8 cellular contexts compared by ENCODE assay signal in the genomic region with DNA sequence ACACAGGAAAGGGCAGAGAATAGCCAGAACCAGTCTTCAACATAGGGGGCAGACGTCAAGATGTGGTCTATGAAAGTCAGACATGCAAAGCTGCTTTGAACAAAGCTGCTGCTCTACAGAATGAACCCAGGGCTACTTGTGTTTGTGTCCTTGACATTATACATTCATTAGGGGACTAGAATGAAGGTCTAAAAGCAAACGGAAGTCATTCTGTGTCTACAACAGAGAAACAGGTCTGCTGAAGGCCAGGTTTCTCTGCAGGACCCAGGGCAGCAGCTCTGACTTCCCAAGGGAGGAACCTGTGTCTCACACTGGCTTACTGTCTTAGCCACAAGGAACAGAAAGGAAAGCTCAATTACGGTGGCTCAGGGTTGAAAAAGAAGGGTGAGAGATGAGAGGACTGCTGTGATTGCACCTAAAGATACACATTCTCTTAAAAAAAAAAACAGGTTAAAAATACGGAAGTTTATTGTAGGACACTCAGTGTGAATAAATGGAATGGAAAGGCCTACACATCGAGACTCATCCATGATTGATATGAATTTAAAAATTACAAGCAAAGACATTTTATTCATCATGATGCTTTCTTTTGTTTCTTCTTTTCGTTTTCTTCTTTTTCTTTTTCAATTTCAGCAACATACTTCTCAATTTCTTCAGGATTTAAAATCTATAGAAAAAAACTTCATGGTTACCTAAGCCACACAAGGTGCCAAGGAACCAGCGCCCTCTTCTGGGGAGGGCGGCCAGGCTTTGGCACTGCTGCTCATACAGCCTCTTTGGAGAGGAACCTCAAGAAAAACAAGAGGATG. TPM values are rescaled to one million over a fixed set of nuclear protein-coding genes. Genes with fewer than 3 reads are reported as not detected.
DNase-seq lines count a peak whose midpoint lies in the region; ATAC-seq and TF ChIP-seq lines count a peak whose summit lies in the region.

No MANE protein-coding gene starts in this region.

- H3K27ac Mint-ChIP-seq in CD4-positive, alpha-beta T cell, result peak overlapping the region; percentile 77
- H3K27ac Mint-ChIP-seq in nephron progenitor cell, result peak overlapping the region; percentile 92

- no peak overlapping the region for H3K4me3 ChIP-seq in OCI-LY1 (ENCODE audit: low read depth, low read length, poor library complexity, severe bottlenecking)
- no peak overlapping the region for H3K4me3 ChIP-seq in epithelial cell of esophagus (ENCODE audit: low read length)

- peaks cover 56% of the 10 kb centered on the region for H3K4me1 Mint-ChIP-seq in CD4-positive, alpha-beta T cell (ENCODE audit: low read depth)
- peaks cover 14% of the 10 kb centered on the region for H3K4me1 Mint-ChIP-seq in nephron progenitor cell

- peaks cover 98% of the 10 kb centered on the region for H3K36me3 ChIP-seq in OCI-LY1 (ENCODE audit: insufficient read depth, low read length)

- no peaks in the 10 kb centered on the region for H3K27me3 Mint-ChIP-seq in CD4-positive, alpha-beta T cell
- H3K27me3 Mint-ChIP-seq in nephron progenitor cell (ENCODE audit: low read depth, poor library complexity), result peaks cover 3% of the 10 kb centered on the region

- no peak overlapping the region for H3K4me2 ChIP-seq in OCI-LY1 (ENCODE audit: low read length)

- POLR2A ChIA-PET in CD4-positive, alpha-beta T cell (lab: Charles Lee), result interaction anchor here (1.3 to 4.9 kb wide), 4 partner anchors 14 to 126 kb away, joined by 4 to 40 read pairs (median 16); a partner anchor contains a TSS
- POLR2A ChIA-PET in HEK293T (lab: Yijun Ruan, JAX), result interaction anchor here (0.7 to 2.8 kb wide), 6 partner anchors 10 to 70 kb away, joined by 3 to 9 read pairs (median 5); no protein-coding TSS in a partner anchor

- no peaks in the 10 kb centered on the region for H3K9me3 ChIP-seq in CD4-positive, alpha-beta T cell (ENCODE audit: control insufficient read depth, low read length)
- no peaks in the 10 kb centered on the region for H3K9me3 ChIP-seq in OCI-LY1 (ENCODE audit: low read length)

- H2AFZ ChIP-seq in OCI-LY1 (ENCODE audit: low read length), result no peak overlapping the region

- no peaks in the 10 kb centered on the region for H3K9me2 ChIP-seq in OCI-LY1 (ENCODE audit: low read depth, low read length)

- H3K79me2 ChIP-seq in OCI-LY1 (ENCODE audit: insufficient read depth, low read length), result peaks cover 17% of the 10 kb centered on the region

- H3F3A ChIP-seq in OCI-LY1 (ENCODE audit: insufficient read depth, low read length), result peaks cover 6% of the 10 kb centered on the region; the same call in 1 of the 2 replicates

- H3K27ac ChIP-seq in CD4-positive, alpha-beta T cell (ENCODE audit: low read depth, low read length), result no peak overlapping the region
- no peak overlapping the region for H3K27ac ChIP-seq in OCI-LY1 (ENCODE audit: low read depth, low read length, poor library complexity, severe bottlenecking)

- H3K27me3 ChIP-seq in CD4-positive, alpha-beta T cell (ENCODE audit: control insufficient read depth, insufficient read depth, low read length), result no peaks in the 10 kb centered on the region
- no peaks in the 10 kb centered on the region for H3K27me3 ChIP-seq in OCI-LY1 (ENCODE audit: insufficient read depth, low read length)

- CTCF ChIA-PET in CD4-positive, alpha-beta T cell (lab: Charles Lee), result interaction anchor here (0.6 to 2.7 kb wide), 6 partner anchors 11 to 125 kb away, joined by 3 to 18 read pairs (median 4); a partner anchor contains a TSS
- CTCF ChIA-PET in HEK293T (lab: Yijun Ruan, JAX), result interaction anchor here (0.6 to 1.7 kb wide), 11 partner anchors 9 to 246 kb away, joined by 3 to 9 read pairs (median 3); no protein-coding TSS in a partner anchor

- peak overlapping the region; percentile 66 for H3K4me3 Mint-ChIP-seq in CD4-positive, alpha-beta T cell
- no peak overlapping the region for H3K4me3 Mint-ChIP-seq in nephron progenitor cell

- H3K36me3 Mint-ChIP-seq in CD4-positive, alpha-beta T cell (ENCODE audit: low read depth), result peaks cover 95% of the 10 kb centered on the region
- peaks cover 58% of the 10 kb centered on the region for H3K36me3 Mint-ChIP-seq in nephron progenitor cell (ENCODE audit: low read depth)

- intact Hi-C loops in CD4-positive, alpha-beta T cell (cut with DNase I, micrococcal nuclease), result loop anchor here (1.0 to 5.0 kb wide), 5 partner anchors 14 to 126 kb away; a partner anchor contains a TSS

- H4K20me1 ChIP-seq in OCI-LY1 (ENCODE audit: insufficient read depth, low read length), result no peaks in the 10 kb centered on the region

- H3K4me1 ChIP-seq in OCI-LY1 (ENCODE audit: insufficient read depth, low read length, severe bottlenecking), result peaks cover 9% of the 10 kb centered on the region

- no peaks in the 10 kb centered on the region for H3K9me3 Mint-ChIP-seq in CD4-positive, alpha-beta T cell
- no peaks in the 10 kb centered on the region for H3K9me3 Mint-ChIP-seq in nephron progenitor cell

- DNase-seq in CD4-positive, alpha-beta T cell, result peak; percentile 63 to 79 (median 70)
- DNase-seq in HEK293T (ENCODE audit: extremely low spot score) (peak; percentile 58), activated T-cell treated with anti-CD3 and anti-CD28 coated beads for 4 hours (peak; percentile 52), epithelial cell of esophagus (ENCODE audit: low read depth) (peak; percentile 79), nephron progenitor cell (peak; percentile 67)

- peak; percentile 76 for TF ChIP-seq CTCF in CD4-positive, alpha-beta T cell (IDR thresholded peaks at IDR 0.05)
- peak; percentile 96 for TF ChIP-seq CTCF in OCI-LY1 (IDR thresholded peaks at IDR 0.05; ENCODE audit: low read length)
- peak; percentile 96 for TF ChIP-seq CTCF in epithelial cell of esophagus (IDR thresholded peaks at IDR 0.05; ENCODE audit: insufficient read depth, low read depth, low read length, missing control alignments)
- peak; percentile 76 for TF ChIP-seq CTCF in nephron progenitor cell (IDR thresholded peaks at IDR 0.05)

- peak; percentile 70 for ATAC-seq in CD4-positive, alpha-beta T cell (ENCODE audit: poor library complexity)
- ATAC-seq in HG02885 (IDR thresholded peaks at IDR 0.05; ENCODE audit: poor library complexity, unreplicated experiment) (no peak), GM19324 (IDR thresholded peaks at IDR 0.05; ENCODE audit: low FRiP score, unreplicated experiment) (no peak)

- no peak overlapping the region for H3K9ac ChIP-seq in OCI-LY1 (ENCODE audit: low read length)

TF ChIP-seq in HEK293T, 16 proteins besides CTCF, POLR2A, EP300 and RAD21:
- TF ChIP-seq SP1 (IDR thresholded peaks at IDR 0.05) (no peak), LEF1 (IDR thresholded peaks at IDR 0.05; ENCODE audit: borderline replicate concordance) (no peak), FOXA1 (IDR thresholded peaks at IDR 0.05) (no peak), ARNT (IDR thresholded peaks at IDR 0.05) (no peak), ZNF384 (IDR thresholded peaks at IDR 0.05) (0 out of 2 replicates have a peak, but pooled peaks have one; percentile 36), SUZ12 (IDR thresholded peaks at IDR 0.05) (no peak), ELF4 (IDR thresholded peaks at IDR 0.05) (no peak)

RNA-seq across cellular contexts. Expression of a gene that starts 6.7 kb away (rescaled TPM):
- total RNA-seq in CD4-positive, alpha-beta T cell, result 100 to 1,000 TPM; 150 to 158 TPM

RNA-seq across cellular contexts. Expression of a gene that starts 7.1 kb away (rescaled TPM):
- 10 to 100 TPM; 12.8 to 13.4 TPM for total RNA-seq in CD4-positive, alpha-beta T cell

RNA-seq across cellular contexts. Expression of a gene that starts 14.2 kb away (rescaled TPM):
- 10 to 100 TPM; 34.5 to 35.7 TPM for total RNA-seq in CD4-positive, alpha-beta T cell

RNA-seq across cellular contexts. Expression of a gene that starts 46.3 kb away (rescaled TPM):
- total RNA-seq in CD4-positive, alpha-beta T cell, result 1 to 10 TPM; 9.5 to 9.9 TPM
